Comparison of ENCODE assay signal across 10 cellular contexts in the genomic region with DNA sequence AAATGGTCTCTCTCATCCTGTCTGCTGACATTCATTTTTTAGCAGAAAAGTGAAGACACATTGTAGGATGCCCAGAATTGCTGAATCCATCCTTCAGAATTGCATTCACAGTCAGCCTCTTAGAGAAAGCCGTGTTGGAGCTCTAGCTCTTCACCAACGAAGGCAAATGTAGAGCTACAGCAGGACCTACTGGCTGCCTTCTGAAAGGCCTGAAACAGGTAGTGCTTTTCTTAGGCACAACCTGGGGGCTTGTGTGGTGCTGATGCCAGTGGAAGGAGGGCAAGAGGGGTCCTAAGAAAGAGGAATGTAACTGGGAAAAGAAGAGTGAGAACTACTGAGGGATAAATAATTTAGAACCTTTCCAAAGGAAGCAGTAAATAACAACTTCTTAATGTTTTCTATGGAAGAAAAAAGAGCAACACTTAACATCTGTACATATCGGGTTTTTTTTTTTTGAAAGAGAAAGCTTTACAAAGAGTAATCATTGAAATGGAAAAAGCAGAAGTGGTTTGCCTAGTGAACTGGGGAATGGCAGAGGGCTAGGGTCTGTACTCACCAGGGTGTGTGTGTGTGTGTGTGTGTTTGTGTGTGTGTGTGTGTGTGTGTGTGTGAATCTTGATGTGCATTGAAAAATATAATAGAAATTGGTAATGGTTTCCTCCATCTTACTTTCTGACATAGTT.
DNase-seq lines count a peak whose midpoint lies in the region; ATAC-seq and TF ChIP-seq lines count a peak whose summit lies in the region.
"Had no signal": no experiment of that assay in that cellular context is flagged by ENCODE, and none has a peak within 500 bp of the region (broad histone marks: within the 10 kb centered on the region; RNA-seq: fewer than 3 reads in every experiment).

No MANE protein-coding gene starts in this region.

- TF ChIP-seq CTCF in 22Rv1 (IDR thresholded peaks at IDR 0.05): 0 out of 2 replicates have a peak, but pooled peaks have one; percentile 14
- no peak for TF ChIP-seq CTCF in right lobe of liver (IDR thresholded peaks at IDR 0.05)

- H3K4me1 ChIP-seq in right lobe of liver: no peaks in the 10 kb centered on the region
- H3K4me1 ChIP-seq: parathyroid adenoma had no signal

- intact Hi-C loops in right lobe of liver (cut with DNase I): no loop called here

- DNase-seq in NAMALWA (ENCODE audit: low spot score): peak; percentile 78
- DNase-seq in midbrain (lab: John Stamatoyannopoulos, UW): no peak
- no peak for DNase-seq in NCI-H510A treated with DMSO at 0.1 percent for 48 hours (lab: John Stamatoyannopoulos, UW)
- DNase-seq in right lobe of liver: no peak

- no peaks in the 10 kb centered on the region for H3K27me3 ChIP-seq in right lobe of liver
- H3K27me3 ChIP-seq: SJSA1 had no signal

- H3K9me3 ChIP-seq in right lobe of liver: no peaks in the 10 kb centered on the region
- H3K9me3 ChIP-seq: SJSA1 had no signal

- no peaks in the 10 kb centered on the region for H3K36me3 ChIP-seq in right lobe of liver
- H3K36me3 ChIP-seq: SJSA1 had no signal

- ATAC-seq in GM19043 (IDR thresholded peaks at IDR 0.05; ENCODE audit: low read depth, unreplicated experiment) (peak; percentile 96), HG02938 (IDR thresholded peaks at IDR 0.05; ENCODE audit: unreplicated experiment) (peak; percentile 99), GM18873 (IDR thresholded peaks at IDR 0.05; ENCODE audit: low FRiP score, unreplicated experiment) (no peak), right lobe of liver (no peak)

- no peak for TF ChIP-seq POLR2A in right lobe of liver (IDR thresholded peaks at IDR 0.05)

- no peak overlapping the region for H3K4me3 ChIP-seq in right lobe of liver
- H3K4me3 ChIP-seq: SJSA1 had no signal

- peak overlapping the region; percentile 71 for H3K27ac ChIP-seq in 22Rv1
- no peak overlapping the region for H3K27ac ChIP-seq in right lobe of liver
- H3K27ac ChIP-seq: parathyroid adenoma, SJSA1 had no signal

- WGBS in right lobe of liver (ENCODE audit: insufficient coverage, low coverage, low lambda C conversion rate, missing lambda C conversion rate): 34% methylated on average over 3 of the region's 3 CpGs

Comparison
In these comparisons a context has a peak if more than half of its experiments do, and no peak if none do; other contexts are left out.
1. ATAC-seq: peak in GM19043 (single experiment) and HG02938 (single experiment); none in GM18873 (single experiment) and right lobe of liver (0 of 4).